In genomic region chr1:200903793-200904192, GRCh38 we compare ENCODE assay signal across 27 cellular contexts. TPM values are rescaled to one million over a fixed set of nuclear protein-coding genes. Genes with fewer than 3 reads are reported as not detected.
"Had no signal": no experiment of that assay in that cellular context is flagged by ENCODE, and none has a peak within 500 bp of the region (broad histone marks: within the 10 kb centered on the region; RNA-seq: fewer than 3 reads in every experiment).

No MANE protein-coding gene starts in this region.

- H3K27ac Mint-ChIP-seq: naive thymus-derived CD8-positive, alpha-beta T cell; stimulated activated memory B cell treated with anti-CD40 and anti-IgM and Interleukin-4, amounts not matched to agents 10 μg/mL and 1 μg/mL and 100 μg/mL, for 72 hours; stimulated activated naive CD8-positive, alpha-beta T cell treated with anti-CD3 and anti-CD28 coated beads, Interleukin-15, Interleukin-2, amounts not matched to agents 100 ng/mL and 50 ng/mL, for 24 hours had no signal

- H3K4me3 ChIP-seq: coronary artery, heart left ventricle, mucosa of descending colon, right atrium auricular region, smooth muscle cell, testis, tibial nerve had no signal

- H3K27me3 ChIP-seq: neutrophil, right atrium auricular region, testis, tibial nerve had no signal

- ATAC-seq: esophagus mucosa; heart left ventricle; left lobe of liver; mucosa of descending colon; naive thymus-derived CD8-positive, alpha-beta T cell; stimulated activated memory B cell treated with anti-CD40 and anti-IgM and Interleukin-4, amounts not matched to agents 10 μg/mL and 1 μg/mL and 100 μg/mL, for 72 hours had no signal

- H3K36me3 Mint-ChIP-seq: naive thymus-derived CD8-positive, alpha-beta T cell had no signal

- H3K36me3 ChIP-seq: heart left ventricle, neutrophil, right atrium auricular region, tibial nerve had no signal

- H3K9me3 ChIP-seq: heart left ventricle, mucosa of descending colon, neutrophil, right atrium auricular region, testis, tibial nerve had no signal

- H3K4me1 ChIP-seq: right atrium auricular region had no signal

- H3K4me3 Mint-ChIP-seq: naive thymus-derived CD8-positive, alpha-beta T cell; stimulated activated memory B cell treated with anti-CD40 and anti-IgM and Interleukin-4, amounts not matched to agents 10 μg/mL and 1 μg/mL and 100 μg/mL, for 72 hours; stimulated activated naive CD8-positive, alpha-beta T cell treated with anti-CD3 and anti-CD28 coated beads, Interleukin-15, Interleukin-2, amounts not matched to agents 100 ng/mL and 50 ng/mL, for 24 hours had no signal

- H3K27ac ChIP-seq: coronary artery, heart left ventricle, right atrium auricular region, testis, tibial nerve had no signal

- H3K9me3 Mint-ChIP-seq: naive thymus-derived CD8-positive, alpha-beta T cell; stimulated activated naive CD8-positive, alpha-beta T cell treated with anti-CD3 and anti-CD28 coated beads, Interleukin-15, Interleukin-2, amounts not matched to agents 100 ng/mL and 50 ng/mL, for 24 hours had no signal

- DNase-seq: effector CD4-positive, alpha-beta T cell; heart left ventricle; hippocampal formation; kidney glomerular epithelial cell; mammary epithelial cell; mucosa of descending colon; naive thymus-derived CD8-positive, alpha-beta T cell; stimulated activated CD4-positive, alpha-beta T cell treated with anti-CD3 and anti-CD28 coated beads, Interleukin-4, amount 100 ng/mL, for 1 hour; testis had no signal

- H3K4me2 ChIP-seq: smooth muscle cell had no signal

RNA-seq across cellular contexts. Expression of gene INAVA, which starts 9.1 kb away (rescaled TPM):
- total RNA-seq: dermis microvascular lymphatic vessel endothelial cell; fibroblast of lung; naive thymus-derived CD8-positive, alpha-beta T cell; right atrium auricular region; tibial nerve had no signal
- polyA plus RNA-seq: naive thymus-derived CD8-positive, alpha-beta T cell had no signal

RNA-seq across cellular contexts. Expression of gene GPR25, which starts 31.0 kb away (rescaled TPM):
- total RNA-seq: cerebellum; dermis microvascular lymphatic vessel endothelial cell; fibroblast of lung; frontal cortex; glomerular endothelial cell; heart left ventricle; left lobe of liver; lower leg skin; mammary epithelial cell; mucosa of descending colon; naive thymus-derived CD8-positive, alpha-beta T cell; osteocyte; right atrium auricular region; smooth muscle cell; tibial nerve; ureter had no signal
- polyA plus RNA-seq: fibroblast of lung, heart left ventricle, mammary epithelial cell, neural cell, smooth muscle cell had no signal
